Comparison of ENCODE assay signal across 8 cellular contexts in the genomic region with DNA sequence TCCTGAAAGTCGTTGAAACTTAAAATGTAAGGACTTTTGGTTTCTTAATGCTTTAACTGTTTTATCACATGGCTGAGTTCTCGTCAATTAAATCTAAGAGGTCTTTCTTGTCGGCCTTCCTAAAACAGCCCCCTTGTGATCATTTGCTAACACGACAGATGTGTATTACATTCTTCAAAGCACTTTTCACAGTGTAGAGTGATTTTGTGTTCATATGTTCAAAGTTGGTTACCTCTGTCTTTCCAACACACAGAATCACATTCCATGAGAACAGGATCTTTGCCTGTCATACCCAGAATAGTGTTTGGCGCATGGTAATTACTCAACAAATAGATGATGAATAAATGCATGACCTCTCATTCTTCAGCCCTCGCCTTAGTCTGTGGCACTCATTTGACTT. TPM values are rescaled to one million over a fixed set of nuclear protein-coding genes. Genes with fewer than 3 reads are reported as not detected.
DNase-seq lines count a peak whose midpoint lies in the region; ATAC-seq, FAIRE-seq and TF ChIP-seq lines count a peak whose summit lies in the region.

No MANE protein-coding gene starts in this region.

- CTCF ChIA-PET in PC-3 (lab: Charles Lee), result interaction anchor here (1.4 kb wide), 1 partner anchor 41 kb away, joined by 3 read pairs; no protein-coding TSS in a partner anchor

- BruUV-seq in PC-3 (replicated peaks; lab: Mats Ljungman, UMichigan), result no TSS peak

- no peak overlapping the region for H2AFZ ChIP-seq in PC-3 (ENCODE audit: low read length)

- peak overlapping the region; percentile 99 for H3K4me3 ChIP-seq in PC-3 (ENCODE audit: low read length)
- peak overlapping the region in 2 of 3 donors; percentile 89 to 90 for H3K4me3 ChIP-seq in skeletal muscle tissue (ENCODE audit: low read length in 3 of 3)

- DNase-seq in GM18507 (ENCODE audit: extremely low spot score, insufficient read length, low read depth), result no peak
- peak; percentile 30 for DNase-seq in PC-3
- DNase-seq in fibroblast of peridontal ligament (ENCODE audit: extremely low read depth), result peak; percentile 63
- DNase-seq in DMS153 (lab: John Stamatoyannopoulos, UW), result no peak
- no peak for DNase-seq in NCI-H1436 treated with DMSO at 0.1 percent for 48 hours (lab: John Stamatoyannopoulos, UW)
- DNase-seq in cerebellar nuclear complex (lab: John Stamatoyannopoulos, UW), result no peak

- H3K9me3 ChIP-seq in PC-3 (ENCODE audit: low read length) (no peaks in the 10 kb centered on the region), skeletal muscle tissue (ENCODE audit: control insufficient read depth in 3 of 3, low read length in 3 of 3) (no peaks in the 10 kb centered on the region)

- FAIRE-seq in GM18507 (lab: Jason Lieb, UNC), result peak; percentile 53

- intact Hi-C loops in PC-3 (cut with micrococcal nuclease), result loop anchor here (2.0 kb wide), 2 partner anchors 67 to 159 kb away; no protein-coding TSS in a partner anchor

- no peak overlapping the region for H3K27ac ChIP-seq in PC-3 (ENCODE audit: low read length)
- no peak overlapping the region for H3K27ac ChIP-seq in skeletal muscle tissue (ENCODE audit: low read depth, low read length)

- peak; percentile 42 for TF ChIP-seq CTCF in PC-3 (conservative IDR thresholded peaks at IDR 0.05; ENCODE audit: low read depth, low read length)

- H3K9ac ChIP-seq in PC-3 (ENCODE audit: low read length) (peak overlapping the region; percentile 98), skeletal muscle tissue (ENCODE audit: low read depth in 1 of 3, low read length in 3 of 3) (peak overlapping the region in 2 of 3 donors; percentile 88 to 89)

- H3K4me2 ChIP-seq in PC-3 (ENCODE audit: low read length), result peak overlapping the region; percentile 89

- no peaks in the 10 kb centered on the region for H3F3A ChIP-seq in PC-3 (ENCODE audit: low read length, unreplicated experiment)

- H3K27me3 ChIP-seq in PC-3 (ENCODE audit: low read length) (no peaks in the 10 kb centered on the region), skeletal muscle tissue (ENCODE audit: control insufficient read depth in 3 of 3, insufficient read depth in 3 of 3, low read length in 3 of 3) (no peaks in the 10 kb centered on the region)

- peaks cover 24% of the 10 kb centered on the region for H4K20me1 ChIP-seq in PC-3 (ENCODE audit: low read length)

- POLR2A ChIA-PET in PC-3 (lab: Charles Lee; ENCODE audit: unreplicated experiment), result interaction anchor here (0.5 to 0.6 kb wide), 2 partner anchors 104 to 146 kb away, joined by 3 to 4 read pairs; no protein-coding TSS in a partner anchor

- H3K4me1 ChIP-seq in PC-3 (ENCODE audit: insufficient read depth, low read length) (peaks cover 13% of the 10 kb centered on the region), skeletal muscle tissue (ENCODE audit: control insufficient read depth in 3 of 3, insufficient read depth in 3 of 3, low read length in 3 of 3) (peaks cover 9 to 19% (median 19%) of the 10 kb centered on the region in 3 donors)

- H3K9me2 ChIP-seq in PC-3 (replicated peaks; ENCODE audit: low read length), result no peaks in the 10 kb centered on the region

- H3K36me3 ChIP-seq in PC-3 (ENCODE audit: low read depth, low read length) (no peaks in the 10 kb centered on the region), skeletal muscle tissue (ENCODE audit: control insufficient read depth in 3 of 3, insufficient read depth in 3 of 3, low read length in 3 of 3) (no peaks in the 10 kb centered on the region)

- peaks cover 61% of the 10 kb centered on the region for H3K79me2 ChIP-seq in PC-3 (ENCODE audit: low read length)

- ATAC-seq in PC-3 (no peak; the same call in 1 of the 2 replicates), GM21825 (IDR thresholded peaks at IDR 0.05; ENCODE audit: unreplicated experiment) (no peak)

RNA-seq across cellular contexts. Expression of a gene that starts 1.1 kb away (rescaled TPM):
- total RNA-seq in PC-3 (2014; rRNA removed) (24.8 and 28.3 TPM in 2 replicates), skeletal muscle tissue (15.7 TPM)

Comparison
In these comparisons a context has a peak if more than half of its experiments do, and no peak if none do; other contexts are left out.
1. DNase-seq: peak in PC-3 (single experiment) and fibroblast of peridontal ligament (single experiment); none in GM18507 (single experiment), DMS153 (single experiment), NCI-H1436 treated with DMSO at 0.1 percent for 48 hours (single experiment) and cerebellar nuclear complex (0 of 2).